Comparison of ENCODE assay signal across 6 cellular contexts in the genomic region with DNA sequence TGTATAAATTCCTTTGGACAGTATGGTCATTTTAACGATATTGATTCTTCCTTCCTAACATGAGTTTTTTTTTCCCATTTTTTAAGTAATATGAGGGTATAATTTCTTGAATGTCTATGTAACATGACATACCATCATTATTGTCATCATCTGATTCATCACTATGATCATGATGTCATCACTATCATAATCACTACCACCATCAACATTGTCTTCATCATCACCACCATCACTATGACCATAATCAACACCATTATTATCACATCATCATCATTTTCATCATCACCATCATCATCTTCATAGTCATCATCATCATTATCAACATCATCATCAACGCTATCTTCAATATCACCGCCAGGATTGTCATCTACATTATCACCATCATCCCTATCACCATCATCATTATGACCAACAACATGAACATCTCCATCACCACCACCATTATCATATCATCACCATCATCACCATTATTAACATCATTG.
"Had no signal": no experiment of that assay in that cellular context is flagged by ENCODE, and none has a peak within 500 bp of the region (broad histone marks: within the 10 kb centered on the region; RNA-seq: fewer than 3 reads in every experiment).

No MANE protein-coding gene starts in this region.

- H3K4me3 ChIP-seq: GM12878 had no signal

- FAIRE-seq: GM12878, GM12891, GM12892, GM19239 had no signal

- DNase-seq: GDM1, GF-D8 had no signal

- ATAC-seq: GM12878 had no signal
